In the genomic region with DNA sequence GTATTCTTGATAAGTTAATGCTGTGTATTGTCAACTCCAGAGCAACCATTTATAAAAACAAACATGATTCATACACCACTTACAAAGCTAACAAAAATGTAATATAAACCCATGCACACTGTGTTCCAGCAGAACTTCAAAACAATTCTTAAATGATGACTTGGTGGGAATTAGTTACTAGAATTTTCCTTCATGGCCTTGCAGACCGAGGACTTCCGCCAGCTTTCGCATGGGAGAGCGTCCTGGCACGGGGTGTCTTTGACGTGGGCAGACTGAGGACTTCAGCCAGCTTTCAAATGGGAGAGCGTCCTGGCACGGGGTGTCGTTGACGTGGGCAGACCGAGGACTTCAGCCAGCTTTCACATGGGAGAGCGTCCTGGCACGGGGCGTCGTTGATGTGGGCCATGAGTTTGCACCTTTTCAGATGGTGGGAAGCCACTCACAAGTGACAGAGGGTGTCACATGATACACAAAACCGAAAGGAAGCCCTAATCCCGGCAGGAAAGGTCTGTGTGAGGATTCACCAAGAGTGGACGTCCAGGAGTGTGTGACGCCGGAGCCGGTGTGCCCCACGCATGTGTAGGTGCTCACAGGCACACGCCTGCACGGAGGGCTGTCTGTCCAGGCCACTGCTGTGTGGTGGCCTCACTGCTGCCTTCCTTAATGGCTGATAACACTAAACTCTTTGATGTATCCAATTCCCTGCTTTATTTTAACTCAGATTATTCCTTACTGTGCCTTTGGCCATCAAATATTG, we compare ENCODE assay signal across 10 cellular contexts.
DNase-seq lines count a peak whose midpoint lies in the region; TF ChIP-seq lines count a peak whose summit lies in the region.
"Had no signal": no experiment of that assay in that cellular context is flagged by ENCODE, and none has a peak within 500 bp of the region (broad histone marks: within the 10 kb centered on the region; RNA-seq: fewer than 3 reads in every experiment).

No MANE protein-coding gene starts in this region.

- no peaks in the 10 kb centered on the region for H3K36me3 Mint-ChIP-seq in nephron progenitor cell (ENCODE audit: low read depth)

- H3K9me3 Mint-ChIP-seq in nephron progenitor cell: no peaks in the 10 kb centered on the region

- H3K9me2 ChIP-seq in Karpas-422 (replicated peaks; ENCODE audit: insufficient read depth, low read length): no peaks in the 10 kb centered on the region

- no peaks in the 10 kb centered on the region for H3K4me1 ChIP-seq in Karpas-422 (ENCODE audit: low read length)
- H3K4me1 ChIP-seq: parathyroid adenoma had no signal

- no peak overlapping the region for H3K9ac ChIP-seq in Karpas-422 (ENCODE audit: low read length)
- H3K9ac ChIP-seq: parathyroid adenoma had no signal

- no peaks in the 10 kb centered on the region for H4K20me1 ChIP-seq in Karpas-422 (ENCODE audit: insufficient read depth, low read depth, low read length)

- H3K79me2 ChIP-seq in Karpas-422 (ENCODE audit: low read length): no peaks in the 10 kb centered on the region
- H3K79me2 ChIP-seq: parathyroid adenoma had no signal

- H3K4me3 ChIP-seq in AG04450 (ENCODE audit: low read depth, low read length) (no peak overlapping the region), fibroblast of mammary gland (ENCODE audit: control insufficient read depth, low read depth, low read length) (no peak overlapping the region), Karpas-422 (ENCODE audit: low read length) (no peak overlapping the region)

- H3K9me3 ChIP-seq in AG04450 (ENCODE audit: control insufficient read depth, insufficient read depth, low read length) (peaks cover 26% of the 10 kb centered on the region), Karpas-422 (ENCODE audit: low read length) (no peaks in the 10 kb centered on the region)

- CTCF ChIA-PET in AG04450 (lab: Charles Lee): no interaction called here

- H3K27ac ChIP-seq in AG04450 (ENCODE audit: low read depth, low read length) (peak overlapping the region; percentile 83), Karpas-422 (ENCODE audit: low read length) (no peak overlapping the region)
- H3K27ac ChIP-seq: parathyroid adenoma had no signal

- no peaks in the 10 kb centered on the region for H3K4me1 Mint-ChIP-seq in nephron progenitor cell

- POLR2A ChIA-PET in AG04450 (lab: Yijun Ruan, JAX): no interaction called here

- TF ChIP-seq CTCF in AG04450 (IDR thresholded peaks at IDR 0.05; ENCODE audit: low read depth, low read length): no peak
- no peak for TF ChIP-seq CTCF in fibroblast of mammary gland (conservative IDR thresholded peaks at IDR 0.05; ENCODE audit: control insufficient read depth, insufficient read depth, low read depth, low read length)
- no peak for TF ChIP-seq CTCF in nephron progenitor cell (IDR thresholded peaks at IDR 0.05)

- H2AFZ ChIP-seq in Karpas-422 (ENCODE audit: low read length): no peak overlapping the region
- H2AFZ ChIP-seq: parathyroid adenoma had no signal

- DNase-seq in AG04450 (ENCODE audit: low read depth, low spot score) (peak; percentile 51), SK-MEL-5 (ENCODE audit: low read depth, low spot score) (peak; percentile 11), fibroblast of mammary gland (ENCODE audit: low read depth) (peak; percentile 95), nephron progenitor cell (no peak), SKM-1 treated with dmso at 0.1 percent for 144 hours (lab: John Stamatoyannopoulos, UW; ENCODE audit: unreplicated experiment) (no peak), medulla oblongata (ENCODE audit: extremely low spot score) (no peak), Karpas-422 (no peak)
- DNase-seq in stimulated activated CD4-positive, alpha-beta T cell treated with anti-CD3 and anti-CD28 coated beads, Interleukin-4, amount 100 ng/mL, for 4 hours: no peak
- DNase-seq: NCI-H187 had no signal

- peaks cover 14% of the 10 kb centered on the region for H3K27me3 Mint-ChIP-seq in nephron progenitor cell (ENCODE audit: low read depth, poor library complexity)

- no peak overlapping the region for H3K4me2 ChIP-seq in Karpas-422 (ENCODE audit: low read depth, low read length, poor library complexity, severe bottlenecking)

- H3K4me3 Mint-ChIP-seq in nephron progenitor cell: no peak overlapping the region

- H3K36me3 ChIP-seq in Karpas-422 (ENCODE audit: insufficient read depth, low read length): no peaks in the 10 kb centered on the region

- peak overlapping the region; percentile 50 for H3K27ac Mint-ChIP-seq in nephron progenitor cell

- in situ Hi-C loops in SK-MEL-5 (cut with HindIII; ENCODE audit: low pct_unique_long_range_greater_than_20kb, low sequenced_read_pairs): no loop called here

- H3K27me3 ChIP-seq in AG04450 (ENCODE audit: control insufficient read depth, insufficient read depth, low read length) (no peaks in the 10 kb centered on the region), Karpas-422 (ENCODE audit: low read length) (no peaks in the 10 kb centered on the region)

Comparison
In these comparisons a context has a peak if more than half of its experiments do, and no peak if none do; other contexts are left out.
1. DNase-seq: peak in AG04450 (single experiment), SK-MEL-5 (single experiment) and fibroblast of mammary gland (single experiment); none in nephron progenitor cell (single experiment), SKM-1 treated with dmso at 0.1 percent for 144 hours (single experiment), medulla oblongata (single experiment), stimulated activated CD4-positive, alpha-beta T cell treated with anti-CD3 and anti-CD28 coated beads, Interleukin-4, amount 100 ng/mL, for 4 hours (0 of 2) and Karpas-422 (single experiment).